Comparison of ENCODE assay signal across 16 cellular contexts in genomic region chr6:131955192-131955591, GRCh38. TPM values are rescaled to one million over a fixed set of nuclear protein-coding genes. Genes with fewer than 3 reads are reported as not detected.
DNase-seq lines count a peak whose midpoint lies in the region; ATAC-seq, FAIRE-seq and TF ChIP-seq lines count a peak whose summit lies in the region.
"Had no signal": no experiment of that assay in that cellular context is flagged by ENCODE, and none has a peak within 500 bp of the region (broad histone marks: within the 10 kb centered on the region; RNA-seq: fewer than 3 reads in every experiment).

No MANE protein-coding gene starts in this region.

- peaks cover 3% of the 10 kb centered on the region for H4K20me1 ChIP-seq in astrocyte (ENCODE audit: insufficient read depth, low read length)

- H3K27me3 ChIP-seq in astrocyte (ENCODE audit: insufficient read depth, low read length) (no peaks in the 10 kb centered on the region), mesenchymal stem cell (ENCODE audit: control insufficient read depth in 1 of 2, insufficient read depth in 1 of 2, low read length in 2 of 2) (no peaks in the 10 kb centered on the region), subcutaneous abdominal adipose tissue (ENCODE audit: control insufficient read depth in 5 of 5, insufficient read depth in 4 of 5, low read length in 5 of 5) (no peaks in the 10 kb centered on the region)

- H3K4me3 ChIP-seq in astrocyte (ENCODE audit: insufficient read depth, low read depth, low read length) (no peak overlapping the region), mesenchymal stem cell (ENCODE audit: insufficient read depth in 1 of 2, low read depth in 1 of 2, low read length in 2 of 2) (no peak overlapping the region), subcutaneous abdominal adipose tissue (ENCODE audit: low read depth in 1 of 5, low read length in 5 of 5) (peak overlapping the region in 4 of 5 donors; percentile 17 to 50 (median 41))

- H3K27ac Mint-ChIP-seq in HFFc6 (peak overlapping the region; percentile 69; the same call in 1 of the 2 replicates), astrocyte (ENCODE audit: unreplicated experiment) (peak overlapping the region; percentile 99), endothelial cell (ENCODE audit: unreplicated experiment) (no peak overlapping the region)
- H3K27ac Mint-ChIP-seq: activated naive CD8-positive, alpha-beta T cell treated with anti-CD3 and anti-CD28 coated beads, Interleukin-2, amount 50 U/mL, for 24 hours had no signal

- no peak for TF ChIP-seq CTCF in HFFc6 (IDR thresholded peaks at IDR 0.05)
- no peak for TF ChIP-seq CTCF in astrocyte (IDR thresholded peaks at IDR 0.05; ENCODE audit: insufficient read depth, low read depth, low read length)
- TF ChIP-seq CTCF in endothelial cell (IDR thresholded peaks at IDR 0.05; ENCODE audit: unreplicated experiment): no peak

- no peak for FAIRE-seq in astrocyte (lab: Jason Lieb, UNC)
- FAIRE-seq: colon, small intestine had no signal

- H3K4me1 ChIP-seq in astrocyte (ENCODE audit: insufficient read depth, low read length): peaks cover 35% of the 10 kb centered on the region
- peaks cover 4% of the 10 kb centered on the region for H3K4me1 ChIP-seq in mesenchymal stem cell (ENCODE audit: control insufficient read depth, insufficient read depth, low read depth, low read length)
- peaks cover 1 to 32% (median 19%) of the 10 kb centered on the region in 5 donors for H3K4me1 ChIP-seq in subcutaneous abdominal adipose tissue (ENCODE audit: control insufficient read depth in 5 of 5, insufficient read depth in 5 of 5, low read length in 5 of 5)

- H3K9ac ChIP-seq in astrocyte (ENCODE audit: low read length) (peak overlapping the region; percentile 66), mesenchymal stem cell (ENCODE audit: low read length) (peak overlapping the region; percentile 13), subcutaneous abdominal adipose tissue (ENCODE audit: low read length in 5 of 5) (no peak overlapping the region)

- H4K91ac ChIP-seq in mesenchymal stem cell (ENCODE audit: low read length): no peak overlapping the region

- H3K9me3 Mint-ChIP-seq in HFFc6: peaks cover 3% of the 10 kb centered on the region; the same call in 1 of the 2 replicates
- H3K9me3 Mint-ChIP-seq in astrocyte (ENCODE audit: unreplicated experiment): no peaks in the 10 kb centered on the region
- H3K9me3 Mint-ChIP-seq in endothelial cell (ENCODE audit: unreplicated experiment): no peaks in the 10 kb centered on the region
- H3K9me3 Mint-ChIP-seq: activated naive CD8-positive, alpha-beta T cell treated with anti-CD3 and anti-CD28 coated beads, Interleukin-2, amount 50 U/mL, for 24 hours; activated T-cell treated with anti-CD3 and anti-CD28 coated beads, Interleukin-2, amount 50 U/mL, for 4 hours had no signal

- H2BK15ac ChIP-seq in mesenchymal stem cell (ENCODE audit: low read depth, poor library complexity, severe bottlenecking): no peak overlapping the region

- H3K23ac ChIP-seq in mesenchymal stem cell (ENCODE audit: low read length in 2 of 2): no peak overlapping the region

- DNase-seq in HFFc6 (no peak), astrocyte (ENCODE audit: low read depth) (no peak), mesenchymal stem cell (no peak), endothelial cell (ENCODE audit: low spot score) (no peak), NCI-H1105 treated with DMSO at 0.1 percent for 48 hours (lab: John Stamatoyannopoulos, UW) (no peak)
- no peak for DNase-seq in stimulated activated CD8-positive, alpha-beta memory T cell treated with anti-CD3 and anti-CD28 coated beads, Interleukin-4, amount 100 ng/mL, for 48 hours
- DNase-seq: activated CD4-positive, alpha-beta T cell treated with anti-CD3 and anti-CD28 coated beads, Interleukin-2, amount 50 U/mL, for 1 hour; activated naive CD8-positive, alpha-beta T cell treated with anti-CD3 and anti-CD28 coated beads, Interleukin-2, amount 50 U/mL, for 24 hours; activated T-cell treated with anti-CD3 and anti-CD28 coated beads, Interleukin-2, amount 50 U/mL, for 4 hours; C1 segment of cervical spinal cord; NCI-H2029 treated with DMSO at 0.1 percent for 48 hours; SHP77 had no signal

- H2AFZ ChIP-seq in astrocyte (ENCODE audit: low read depth, low read length): no peak overlapping the region
- no peak overlapping the region for H2AFZ ChIP-seq in mesenchymal stem cell (ENCODE audit: low read depth, low read length)

- peak overlapping the region in 1 of 2 experiments; percentile 23 for H3K18ac ChIP-seq in mesenchymal stem cell (ENCODE audit: low read depth in 1 of 2, low read length in 2 of 2)

- H3K36me3 Mint-ChIP-seq in HFFc6 (ENCODE audit: low read depth) (peaks cover 4% of the 10 kb centered on the region), astrocyte (ENCODE audit: low read depth, unreplicated experiment) (peaks cover 3% of the 10 kb centered on the region), endothelial cell (ENCODE audit: low read depth, unreplicated experiment) (no peaks in the 10 kb centered on the region)

- H3K27me3 Mint-ChIP-seq in HFFc6 (ENCODE audit: insufficient read depth): peaks cover 10% of the 10 kb centered on the region
- H3K27me3 Mint-ChIP-seq in astrocyte (ENCODE audit: low read depth, unreplicated experiment): no peaks in the 10 kb centered on the region
- peaks cover 9% of the 10 kb centered on the region for H3K27me3 Mint-ChIP-seq in endothelial cell (ENCODE audit: unreplicated experiment)

- H3K27ac ChIP-seq in astrocyte (ENCODE audit: low read depth, low read length): peak overlapping the region; percentile 91
- peak overlapping the region; percentile 97 for H3K27ac ChIP-seq in mesenchymal stem cell (ENCODE audit: low read length, poor library complexity, severe bottlenecking)
- peak overlapping the region; percentile 27 for H3K27ac ChIP-seq in subcutaneous abdominal adipose tissue (ENCODE audit: low read depth, low read length)

- H3K4ac ChIP-seq in mesenchymal stem cell (ENCODE audit: low read depth in 1 of 2, low read length in 2 of 2): no peak overlapping the region

- H2BK120ac ChIP-seq in mesenchymal stem cell (ENCODE audit: low read depth, low read length): no peak overlapping the region

- H3K4me3 Mint-ChIP-seq in HFFc6 (no peak overlapping the region), astrocyte (ENCODE audit: unreplicated experiment) (no peak overlapping the region), endothelial cell (ENCODE audit: unreplicated experiment) (no peak overlapping the region)
- H3K4me3 Mint-ChIP-seq: activated naive CD8-positive, alpha-beta T cell treated with anti-CD3 and anti-CD28 coated beads, Interleukin-2, amount 50 U/mL, for 24 hours; activated T-cell treated with anti-CD3 and anti-CD28 coated beads, Interleukin-2, amount 50 U/mL, for 4 hours had no signal

- peaks cover 6% of the 10 kb centered on the region for H3K79me2 ChIP-seq in astrocyte (ENCODE audit: insufficient read depth, low read length)

- peak overlapping the region; percentile 7 for H3K4me2 ChIP-seq in astrocyte (ENCODE audit: low read length)
- no peak overlapping the region for H3K4me2 ChIP-seq in mesenchymal stem cell (ENCODE audit: low read length, poor library complexity, severe bottlenecking)

- no peaks in the 10 kb centered on the region for H3K79me1 ChIP-seq in mesenchymal stem cell (replicated peaks; ENCODE audit: low read length, poor library complexity, severe bottlenecking)

- H2BK12ac ChIP-seq in mesenchymal stem cell (ENCODE audit: low read length in 2 of 2): no peak overlapping the region

- H2AK5ac ChIP-seq in mesenchymal stem cell (ENCODE audit: low read length, severe bottlenecking): no peak overlapping the region

- no peak for ATAC-seq in HG03196 (IDR thresholded peaks at IDR 0.05; ENCODE audit: unreplicated experiment)
- ATAC-seq: activated naive CD8-positive, alpha-beta T cell treated with anti-CD3 and anti-CD28 coated beads, Interleukin-2, amount 50 U/mL, for 24 hours; activated T-cell treated with anti-CD3 and anti-CD28 coated beads, Interleukin-2, amount 50 U/mL, for 4 hours had no signal

- 63% methylated on average over 1 of the region's 6 CpGs for WGBS in mesenchymal stem cell

- H3K14ac ChIP-seq in mesenchymal stem cell (ENCODE audit: low read length in 2 of 2): no peak overlapping the region

- H3K9me3 ChIP-seq in astrocyte (ENCODE audit: insufficient read depth, low read depth, low read length): no peaks in the 10 kb centered on the region
- no peaks in the 10 kb centered on the region for H3K9me3 ChIP-seq in mesenchymal stem cell (ENCODE audit: control insufficient read depth, low read length)
- no peaks in the 10 kb centered on the region for H3K9me3 ChIP-seq in subcutaneous abdominal adipose tissue (ENCODE audit: control insufficient read depth in 5 of 5, low read length in 5 of 5)

- H3K4me1 Mint-ChIP-seq in HFFc6 (ENCODE audit: low read depth): peaks cover 53% of the 10 kb centered on the region
- peaks cover 43% of the 10 kb centered on the region for H3K4me1 Mint-ChIP-seq in astrocyte (ENCODE audit: low read depth, unreplicated experiment)
- peaks cover 20% of the 10 kb centered on the region for H3K4me1 Mint-ChIP-seq in endothelial cell (ENCODE audit: unreplicated experiment)

- H4K8ac ChIP-seq in mesenchymal stem cell (ENCODE audit: low read length): no peak overlapping the region

- H3K36me3 ChIP-seq in astrocyte (ENCODE audit: insufficient read depth, low read length) (no peaks in the 10 kb centered on the region), mesenchymal stem cell (ENCODE audit: control insufficient read depth in 1 of 2, insufficient read depth in 2 of 2, low read depth in 1 of 2, low read length in 2 of 2) (peaks cover 0 to 9% of the 10 kb centered on the region in 2 experiments), subcutaneous abdominal adipose tissue (ENCODE audit: control insufficient read depth in 5 of 5, insufficient read depth in 5 of 5, low read length in 5 of 5) (no peaks in the 10 kb centered on the region)

- H2BK5ac ChIP-seq in mesenchymal stem cell (ENCODE audit: low read depth, low read length, poor library complexity, severe bottlenecking): peak overlapping the region; percentile 68

RNA-seq across cellular contexts. Expression of gene CCN2, which starts 4.0 kb away (rescaled TPM):
- 100 to 1,000 TPM; 493 to 923 (median 550) TPM for total RNA-seq in HFFc6 (2021; fragmentation: NEBNext Ultra II Directional; extraction: Animal tissue kit (Norgen Biotek cat#: 25700))
- 1,138 and 1,253 TPM in 2 replicates for total RNA-seq in astrocyte
- 252 TPM for polyA plus RNA-seq in mesenchymal stem cell (2013, experiment 1 of 2)
- polyA plus RNA-seq in mesenchymal stem cell (2013, experiment 2 of 2): 259 TPM
- 12.0 TPM for total RNA-seq in endothelial cell (ENCODE audit: unreplicated experiment)

Comparison
In these comparisons a context has a peak if more than half of its experiments do, and no peak if none do; other contexts are left out.
1. H3K27ac ChIP-seq: peak in every context shown above with its lines; median percentile 97 in mesenchymal stem cell; 91 in astrocyte; 27 in subcutaneous abdominal adipose tissue.
2. H3K4me3 ChIP-seq: peak in subcutaneous abdominal adipose tissue (4 of 5); none in astrocyte (single experiment) and mesenchymal stem cell (0 of 2).
3. H3K9ac ChIP-seq: peak in astrocyte (single experiment) and mesenchymal stem cell (single experiment); none in subcutaneous abdominal adipose tissue (0 of 5).
4. RNA of gene CCN2, which starts 4.0 kb away (total RNA-seq): 1,138 to 1,253 TPM in astrocyte and 493 to 923 TPM in HFFc6; 12.0 TPM in endothelial cell (single experiment); every median in the first group is over 10 times any median in the second.